8 cellular contexts compared by ENCODE assay signal in the genomic region with DNA sequence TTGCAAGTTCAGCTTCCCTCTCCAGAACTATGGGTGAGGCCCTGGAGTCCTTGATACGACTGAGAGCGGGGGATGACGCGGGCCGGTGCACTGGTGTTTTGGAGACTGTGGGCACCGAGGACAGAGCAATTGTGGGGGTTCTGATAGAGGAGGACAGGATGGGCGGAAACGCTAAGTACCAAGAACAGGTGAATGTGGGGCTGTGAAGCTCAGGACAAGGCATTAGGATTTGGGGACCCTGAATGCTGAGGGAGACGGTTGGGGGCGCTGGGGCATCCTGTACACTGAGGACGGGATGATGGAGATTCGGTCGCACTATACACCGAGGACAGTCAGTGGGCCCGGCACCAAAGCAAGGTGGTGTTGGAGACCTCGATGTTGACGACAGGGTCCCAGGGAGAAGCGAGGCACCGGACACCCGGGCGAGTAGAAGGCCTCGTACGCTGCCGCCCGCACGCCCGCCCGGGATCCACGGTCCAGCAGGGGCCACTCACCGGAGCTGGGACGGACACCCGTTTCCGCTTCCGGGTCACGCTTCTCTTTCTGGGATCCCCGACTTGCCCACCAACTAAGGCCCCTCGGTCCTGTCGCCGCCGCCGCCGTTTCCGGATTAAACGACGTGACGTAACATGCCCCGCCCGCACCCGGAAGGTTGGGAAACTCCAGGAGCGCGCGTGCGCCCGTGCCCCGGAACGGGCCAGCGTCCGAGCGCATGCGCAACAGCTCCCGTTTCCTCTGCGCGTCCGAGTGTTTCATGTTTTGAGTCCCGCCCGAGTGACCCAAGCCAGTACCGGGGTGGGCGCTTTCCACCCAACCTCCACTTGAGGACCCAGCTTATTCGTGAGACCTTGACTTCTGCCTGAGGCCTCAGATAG. TPM values are rescaled to one million over a fixed set of nuclear protein-coding genes. Genes with fewer than 3 reads are reported as not detected.
DNase-seq lines count a peak whose midpoint lies in the region; ATAC-seq, FAIRE-seq and TF ChIP-seq lines count a peak whose summit lies in the region.

A gene (minus strand): TSS at position 612 of the 875 bp plus-strand sequence. CDS start 893 bp downstream, outside the sequence.

- peak within 1 kb of the TSS; percentile 96 to 98 (median 97) for H3K4me3 Mint-ChIP-seq in brain

- H3K36me3 ChIP-seq in SU-DHL-6 (ENCODE audit: low read length), result no peaks in the 10 kb centered on the region
- peaks cover 14 to 20% of the 10 kb centered on the region in 2 donors for H3K36me3 ChIP-seq in small intestine (ENCODE audit: control insufficient read depth in 2 of 2, insufficient read depth in 2 of 2, low read length in 2 of 2)

- peak; percentile 94 for DNase-seq in ELR (ENCODE audit: low read depth)
- DNase-seq in small intestine, result peak; percentile 95
- DNase-seq in NCI-H2227 treated with DMSO at 0.1 percent for 48 hours (lab: John Stamatoyannopoulos, UW), result no peak

- H3K9me2 ChIP-seq in SU-DHL-6 (replicated peaks; ENCODE audit: insufficient read depth, low read length), result no peaks in the 10 kb centered on the region

- peak; percentile 35 for ATAC-seq in HG02678 (IDR thresholded peaks at IDR 0.05; ENCODE audit: unreplicated experiment)
- ATAC-seq in GM21447 (IDR thresholded peaks at IDR 0.05; ENCODE audit: unreplicated experiment), result no peak

- H3F3A ChIP-seq in SU-DHL-6 (ENCODE audit: insufficient read depth), result peaks cover 54% of the 10 kb centered on the region

- H3K27ac Mint-ChIP-seq in brain, result peak within 1 kb of the TSS; percentile 98 to 100 (median 99)

- peaks cover 33% of the 10 kb centered on the region for H3K36me3 Mint-ChIP-seq in brain

- WGBS in small intestine, 3 donors, result 0 to 1% (median 0%) methylated on average over 49 to 69 of the region's 69 CpGs

- H2AFZ ChIP-seq in SU-DHL-6 (ENCODE audit: low read depth, low read length, severe bottlenecking), result peak within 1 kb of the TSS; percentile 48

- no peaks in the 10 kb centered on the region for H4K20me1 ChIP-seq in SU-DHL-6 (ENCODE audit: low read depth, low read length)

- peak within 1 kb of the TSS; percentile 89 for H3K9ac ChIP-seq in SU-DHL-6 (ENCODE audit: low read length)

- H3K9me3 ChIP-seq in SU-DHL-6 (ENCODE audit: insufficient read depth, low read length) (no peaks in the 10 kb centered on the region), iPS-18c (ENCODE audit: control insufficient read depth, insufficient read depth, low read length) (no peaks in the 10 kb centered on the region), small intestine (ENCODE audit: control insufficient read depth, low read depth) (no peaks in the 10 kb centered on the region)

- H3K9me3 Mint-ChIP-seq in brain, result peaks cover 0 to 5% (median 0%) of the 10 kb centered on the region in 5 experiments

- H3K4me3 ChIP-seq in SU-DHL-6 (ENCODE audit: insufficient read depth, low read length, poor library complexity, severe bottlenecking), result peak within 1 kb of the TSS; percentile 79
- H3K4me3 ChIP-seq in iPS-18c (ENCODE audit: insufficient read depth, low read depth, low read length), result peak within 1 kb of the TSS; percentile 80
- peak within 1 kb of the TSS; percentile 60 to 80 for H3K4me3 ChIP-seq in small intestine (ENCODE audit: low read depth in 1 of 2, low read length in 2 of 2)

- H3K27me3 ChIP-seq in SU-DHL-6 (ENCODE audit: low read length) (no peaks in the 10 kb centered on the region), small intestine (ENCODE audit: control insufficient read depth in 2 of 2, insufficient read depth in 2 of 2, low read length in 2 of 2) (no peaks in the 10 kb centered on the region)

- peaks cover 18% of the 10 kb centered on the region for H3K27me3 Mint-ChIP-seq in brain

- no peak for FAIRE-seq in small intestine (lab: Jason Lieb, UNC)

- H3K27ac ChIP-seq in SU-DHL-6 (ENCODE audit: low read depth, low read length), result peak within 1 kb of the TSS; percentile 89
- H3K27ac ChIP-seq in small intestine (ENCODE audit: low read depth in 1 of 2, low read length in 1 of 2), result peak within 1 kb of the TSS; percentile 86 to 97

- peaks cover 29% of the 10 kb centered on the region for H3K79me2 ChIP-seq in SU-DHL-6 (ENCODE audit: insufficient read depth, low read length)

- peaks cover 0 to 4% of the 10 kb centered on the region in 2 donors for H3K4me1 ChIP-seq in small intestine (ENCODE audit: control insufficient read depth in 2 of 2, insufficient read depth in 1 of 2, low read depth in 1 of 2, low read length in 1 of 2)

- peaks cover 58% of the 10 kb centered on the region for H3K4me1 Mint-ChIP-seq in brain

- TF ChIP-seq CTCF in SU-DHL-6 (IDR thresholded peaks at IDR 0.05; ENCODE audit: insufficient read depth, low read length, poor library complexity, severe bottlenecking) (no peak), brain (conservative IDR thresholded peaks at IDR 0.05) (no peak)

- peak within 1 kb of the TSS; percentile 96 for H3K4me2 ChIP-seq in SU-DHL-6 (ENCODE audit: low read depth, low read length, poor library complexity, severe bottlenecking)

RNA-seq across cellular contexts. Expression of the gene that starts here (rescaled TPM):
- polyA plus RNA-seq in brain (ENCODE audit: insufficient read depth, low read depth, low replicate concordance) (216 TPM), small intestine (100 to 1,000 TPM; 165 to 384 (median 304) TPM)
